In genomic region chr10:28679941-28680752, GRCh38 we compare ENCODE assay signal across 8 cellular contexts. TPM values are rescaled to one million over a fixed set of nuclear protein-coding genes. Genes with fewer than 3 reads are reported as not detected.
A peak's percentile ranks its signal among the peaks of the same experiment; 100 is the strongest.
DNase-seq lines count a peak whose midpoint lies in the region; ATAC-seq and TF ChIP-seq lines count a peak whose summit lies in the region.

No MANE protein-coding gene starts in this region.

- WGBS in H9 (ENCODE audit: extremely low coverage, insufficient read length, low lambda C conversion rate) = no CpG with 5 or more reads among the region's 16 CpGs
- WGBS in sigmoid colon, 2 donors = 3 to 10% methylated on average over 16 of the region's 16 CpGs

- peaks cover 7% of the 10 kb centered on the region for H3K4me1 ChIP-seq in H9 (ENCODE audit: insufficient read depth, low read length)
- H3K4me1 ChIP-seq in sigmoid colon = peaks cover 0 to 49% (median 40%) of the 10 kb centered on the region in 4 donors

- no peaks in the 10 kb centered on the region for H3K27me3 ChIP-seq in H9 (ENCODE audit: insufficient read depth, low read length)
- H3K27me3 ChIP-seq in sigmoid colon = peaks cover 0 to 11% (median 0%) of the 10 kb centered on the region in 3 donors

- H3T11ph ChIP-seq in H9 (ENCODE audit: low read length) = no peak overlapping the region

- no peak overlapping the region for H2AK5ac ChIP-seq in H9 (ENCODE audit: insufficient read length, low read length)

- ATAC-seq in GM18858 (IDR thresholded peaks at IDR 0.05; ENCODE audit: unreplicated experiment) (no peak), GM18907 (IDR thresholded peaks at IDR 0.05; ENCODE audit: unreplicated experiment) (no peak)

- no peak overlapping the region for H4K5ac ChIP-seq in H9 (ENCODE audit: insufficient read length, low read depth, low read length)

- no peak overlapping the region for H2BK120ac ChIP-seq in H9 (ENCODE audit: low read depth, low read length, poor library complexity, severe bottlenecking)

- H3K4ac ChIP-seq in H9 (ENCODE audit: low read depth, low read length) = no peak overlapping the region

- no peak overlapping the region for H3K14ac ChIP-seq in H9 (ENCODE audit: insufficient read depth, low read length)

- H2BK15ac ChIP-seq in H9 (ENCODE audit: low read depth, low read length) = no peak overlapping the region

- H3K27me3 Mint-ChIP-seq in H9 (ENCODE audit: low read depth) = peaks cover 3% of the 10 kb centered on the region

- no peak for TF ChIP-seq EP300 in sigmoid colon (IDR thresholded peaks at IDR 0.05)

- H3K4me3 ChIP-seq in fibroblast of villous mesenchyme (ENCODE audit: low read depth, low read length) = peak overlapping the region; percentile 76
- H3K4me3 ChIP-seq in sigmoid colon = peak overlapping the region in 3 of 4 donors; percentile 59 to 93 (median 85)

- intact Hi-C loops in sigmoid colon (cut with DNase I) = no loop called here

- peaks cover 33 to 38% (median 36%) of the 10 kb centered on the region in 3 experiments for H3K36me3 Mint-ChIP-seq in H9 (ENCODE audit: insufficient read depth in 1 of 3, low read depth in 3 of 3)

- H2BK20ac ChIP-seq in H9 (ENCODE audit: low read depth, low read length, poor library complexity, severe bottlenecking) = no peak overlapping the region

- no peak overlapping the region for H2AFZ ChIP-seq in H9 (ENCODE audit: low read length)

- no peak overlapping the region for H3K18ac ChIP-seq in H9 (ENCODE audit: insufficient read length, low read depth, low read length)

- peaks cover 42% of the 10 kb centered on the region for H3K79me2 ChIP-seq in H9 (ENCODE audit: insufficient read depth, low read length)

- peaks cover 21% of the 10 kb centered on the region for H3K23me2 ChIP-seq in H9 (ENCODE audit: insufficient read length, low read depth, low read length, poor library complexity, severe bottlenecking)

- H2BK12ac ChIP-seq in H9 (ENCODE audit: insufficient read length, low read depth, low read length) = no peak overlapping the region

- peak overlapping the region in 1 of 3 experiments; percentile 6; a peak in 1 of 7 replicates for H3K27ac Mint-ChIP-seq in H9

- H4K8ac ChIP-seq in H9 (replicated peaks; ENCODE audit: insufficient read length, low read depth, low read length) = no peak overlapping the region

- peaks cover 54 to 55% of the 10 kb centered on the region in 2 experiments for H3K4me1 Mint-ChIP-seq in H9

- no peak overlapping the region for H2BK5ac ChIP-seq in H9 (ENCODE audit: insufficient read length, low read length)

- TF ChIP-seq POLR2A in sigmoid colon (IDR thresholded peaks at IDR 0.05) = no peak

- H3K9me3 Mint-ChIP-seq in H9 = peaks cover 0 to 4% of the 10 kb centered on the region in 2 experiments; a peak in 2 of 5 replicates

- H4K20me1 ChIP-seq in H9 (ENCODE audit: control insufficient read depth, insufficient read depth, insufficient read length) = no peaks in the 10 kb centered on the region

- H3K23ac ChIP-seq in H9 (ENCODE audit: insufficient read length, low read depth, low read length) = no peak overlapping the region

- peak overlapping the region; percentile 88 to 92 for H3K4me3 Mint-ChIP-seq in H9

- peaks cover 3% of the 10 kb centered on the region for H3K79me1 ChIP-seq in H9 (ENCODE audit: insufficient read depth, low read depth, low read length, poor library complexity, severe bottlenecking)

- peak; percentile 52; the same call in 2 of the 3 replicates for TF ChIP-seq CTCF in H9 (conservative IDR thresholded peaks at IDR 0.05)
- peak; percentile 38 for TF ChIP-seq CTCF in fibroblast of villous mesenchyme (IDR thresholded peaks at IDR 0.05; ENCODE audit: insufficient read depth, low read depth, low read length)
- peak in 1 of 4 experiments; percentile 11 for TF ChIP-seq CTCF in sigmoid colon (IDR thresholded peaks at IDR 0.05)

- no peak overlapping the region for H4K91ac ChIP-seq in H9 (ENCODE audit: insufficient read length, low read depth, low read length)

- H3K9me3 ChIP-seq in H9 (ENCODE audit: control insufficient read depth, low read depth, low read length) (no peaks in the 10 kb centered on the region), sigmoid colon (no peaks in the 10 kb centered on the region)

- no peak overlapping the region for H3K9ac ChIP-seq in H9 (ENCODE audit: extremely low read depth, insufficient read length, low read length)

- DNase-seq in H9 (no peak), SIG-M5 (lab: John Stamatoyannopoulos, UW) (peak; percentile 65), fibroblast of villous mesenchyme (ENCODE audit: low read depth) (peak; percentile 36), sigmoid colon (no peak), NCI-H510A treated with DMSO at 0.1 percent for 48 hours (lab: John Stamatoyannopoulos, UW) (no peak), putamen (ENCODE audit: low spot score) (no peak)

- H3K4me2 ChIP-seq in H9 (ENCODE audit: insufficient read depth, insufficient read length, low read length) = peak overlapping the region; percentile 94

- H3K36me3 ChIP-seq in sigmoid colon = no peaks in the 10 kb centered on the region

- H3K56ac ChIP-seq in H9 (ENCODE audit: insufficient read length, low read depth, low read length) = no peak overlapping the region

- H3K27ac ChIP-seq in H9 (ENCODE audit: insufficient read length, low read depth, low read length) = no peak overlapping the region
- H3K27ac ChIP-seq in sigmoid colon = peak overlapping the region in 2 of 4 donors; percentile 20 to 86

RNA-seq across cellular contexts. Expression of gene BAMBI, which starts 2.8 kb away (rescaled TPM):
- 16.8 and 17.0 TPM in 2 replicates for total RNA-seq in H9 (2021)
- total RNA-seq in fibroblast of villous mesenchyme = 25.9 and 62.8 TPM in 2 replicates
- total RNA-seq in sigmoid colon = 1 to 10 TPM; 3.6 to 5.3 (median 5.0) TPM
- 1 to 10 TPM in 2 of 3 donors, under 1 TPM in 1; 0.87 to 2.4 (median 1.2) TPM for polyA plus RNA-seq in sigmoid colon

Comparison
In these comparisons a context has a peak if more than half of its experiments do, and no peak if none do; other contexts are left out.
1. DNase-seq: peak in SIG-M5 (single experiment) and fibroblast of villous mesenchyme (single experiment); none in H9 (single experiment), sigmoid colon (single experiment), NCI-H510A treated with DMSO at 0.1 percent for 48 hours (single experiment) and putamen (single experiment).